Comparison of ENCODE assay signal across 17 cellular contexts in the genomic region with DNA sequence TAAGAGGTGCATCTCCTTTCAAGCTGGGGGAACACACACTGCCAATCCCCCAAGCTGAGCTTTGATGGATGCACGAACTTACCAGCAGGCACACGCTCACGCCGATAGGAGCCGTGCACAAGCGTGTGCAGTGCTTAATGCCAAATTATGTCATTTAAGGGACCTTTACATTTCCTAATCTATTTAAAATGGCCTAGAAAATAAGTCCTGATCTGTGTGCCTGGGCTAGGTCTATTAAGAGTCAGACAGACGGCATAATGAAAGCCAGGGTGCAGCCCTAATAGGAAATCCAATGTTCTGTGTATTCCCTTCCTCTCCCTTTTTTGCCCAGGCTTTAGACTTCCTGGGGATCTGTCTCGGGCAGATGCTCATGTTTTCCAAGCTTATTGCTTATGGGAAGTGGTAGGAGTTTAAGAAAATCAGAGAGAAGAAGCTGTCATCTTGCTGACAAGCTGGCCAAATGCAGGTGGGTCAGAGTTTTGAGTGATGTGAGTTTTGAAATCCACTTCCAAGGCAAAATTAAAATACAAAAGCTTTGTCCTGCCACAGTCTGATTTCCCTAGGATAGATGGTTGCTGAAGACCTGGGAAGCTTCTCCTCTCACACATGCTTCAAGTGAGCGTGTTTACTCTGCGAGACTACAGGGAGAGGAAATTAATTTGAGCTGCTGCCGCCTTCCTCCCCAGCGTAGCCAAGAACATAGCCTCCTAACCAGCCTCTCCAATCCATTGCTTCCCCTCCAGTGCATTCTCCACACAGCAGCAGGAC.
DNase-seq lines count a peak whose midpoint lies in the region; ATAC-seq lines count a peak whose summit lies in the region.
"Had no signal": no experiment of that assay in that cellular context is flagged by ENCODE, and none has a peak within 500 bp of the region (broad histone marks: within the 10 kb centered on the region; RNA-seq: fewer than 3 reads in every experiment).

No MANE protein-coding gene starts in this region.

- DNase-seq in NCI-H510A treated with DMSO at 0.1 percent for 48 hours (lab: John Stamatoyannopoulos, UW), result peak; percentile 35
- DNase-seq in NCI-H510A (lab: John Stamatoyannopoulos, UW), result no peak
- DNase-seq in NCI-H2081 treated with DMSO at 0.1 percent for 48 hours (lab: John Stamatoyannopoulos, UW), result peak; percentile 39
- peak in 1 of 61 donors; percentile 77 for DNase-seq in caudate nucleus (lab: John Stamatoyannopoulos, UW)
- no peak for DNase-seq in DMS 273 treated with DMSO at 0.1 percent for 48 hours (lab: John Stamatoyannopoulos, UW)
- DNase-seq: Caco-2, H9, MG63, NCI-H1105 treated with DMSO at 0.1 percent for 48 hours, NCI-H524 treated with DMSO at 0.1 percent for 48 hours, T-helper 1 cell had no signal

- H3K4me3 ChIP-seq in rectal smooth muscle tissue (ENCODE audit: low read length), result no peak overlapping the region
- H3K4me3 ChIP-seq: MG63, SJSA1 had no signal

- no peaks in the 10 kb centered on the region for H3K27me3 ChIP-seq in rectal smooth muscle tissue (ENCODE audit: control insufficient read depth, insufficient read depth, low read length)
- H3K27me3 ChIP-seq: MG63, SJSA1 had no signal

- H3K36me3 ChIP-seq in rectal smooth muscle tissue (ENCODE audit: control insufficient read depth, insufficient read depth, low read length), result no peaks in the 10 kb centered on the region
- H3K36me3 ChIP-seq: MG63, SJSA1 had no signal

- H3K9ac ChIP-seq in rectal smooth muscle tissue (ENCODE audit: low read length), result no peak overlapping the region

- ATAC-seq in GM21381 (IDR thresholded peaks at IDR 0.05; ENCODE audit: unreplicated experiment) (no peak), GM21723 (IDR thresholded peaks at IDR 0.05; ENCODE audit: unreplicated experiment) (no peak)
- ATAC-seq: HepG2 had no signal

- peaks cover 3% of the 10 kb centered on the region for H3K4me1 ChIP-seq in rectal smooth muscle tissue (ENCODE audit: control insufficient read depth, insufficient read depth, low read length)
- H3K4me1 ChIP-seq: Caco-2, SJSA1 had no signal

- H3K27ac ChIP-seq in caudate nucleus (ENCODE audit: low read depth, low read length), result peak overlapping the region; percentile 68
- H3K27ac ChIP-seq in rectal smooth muscle tissue (ENCODE audit: low read depth, low read length), result peak overlapping the region; percentile 49
- H3K27ac ChIP-seq: RWPE1, SJSA1 had no signal

Comparison
In these comparisons a context has a peak if more than half of its experiments do, and no peak if none do; other contexts are left out.
1. DNase-seq: peak in NCI-H510A treated with DMSO at 0.1 percent for 48 hours (single experiment) and NCI-H2081 treated with DMSO at 0.1 percent for 48 hours (single experiment); none in NCI-H510A (single experiment) and DMS 273 treated with DMSO at 0.1 percent for 48 hours (single experiment).